ENCODE assay signal across 1 cellular context in the genomic region with DNA sequence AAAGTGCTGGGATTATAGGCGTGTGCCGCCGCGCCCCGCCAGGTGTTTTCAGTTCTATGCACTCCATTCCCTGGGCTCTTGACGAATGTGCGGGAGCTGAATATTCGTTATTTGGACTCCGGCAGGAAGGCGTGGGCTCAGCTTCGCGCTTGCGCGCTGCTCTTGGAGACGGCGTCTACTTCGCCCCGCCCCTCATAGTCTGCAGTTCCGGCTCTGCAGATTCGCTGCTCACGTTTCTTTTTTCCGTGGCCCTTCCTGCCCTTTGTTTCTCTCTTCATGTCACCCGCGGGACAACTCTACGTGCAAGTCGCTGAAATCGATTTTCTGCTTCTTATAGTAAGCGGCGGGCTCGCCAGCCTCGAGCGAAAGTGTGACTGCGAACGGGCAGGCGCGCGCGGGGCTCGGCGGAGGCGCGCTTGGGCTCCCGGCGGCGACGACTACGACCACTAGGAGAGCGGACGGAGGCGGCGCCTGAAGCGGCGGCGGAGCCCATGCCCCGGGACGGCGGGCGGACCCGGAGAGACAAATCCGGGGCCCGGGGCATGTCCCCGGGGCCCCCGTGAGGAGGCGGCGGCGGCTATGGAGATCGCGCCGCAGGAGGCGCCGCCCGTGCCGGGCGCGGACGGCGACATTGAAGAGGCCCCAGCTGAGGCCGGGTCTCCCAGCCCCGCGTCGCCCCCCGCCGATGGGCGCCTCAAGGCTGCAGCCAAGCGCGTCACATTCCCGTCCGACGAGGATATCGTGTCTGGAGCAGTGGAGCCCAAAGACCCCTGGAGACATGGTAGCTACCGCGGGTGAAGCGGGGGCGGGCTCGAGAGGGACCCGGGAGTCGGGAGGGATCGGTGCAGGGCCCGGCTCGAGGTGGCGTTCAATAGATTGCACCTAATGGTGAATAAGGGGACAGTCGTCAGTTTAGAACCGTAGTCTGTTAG.
TF ChIP-seq lines count a peak whose summit lies in the region.

PPP1R37 (plus strand) TSS at position 433 of the 932 bp plus-strand sequence; CDS start at position 580, 147 bp downstream.

TF ChIP-seq in K562, 482 proteins besides CTCF, POLR2A, EP300 and RAD21 (continued from another document and continues in another):
- no peak for TF ChIP-seq ZNF518B (CRISPR knock-in tag; IDR thresholded peaks at IDR 0.05)
- TF ChIP-seq PURB (CRISPR knock-in tag; IDR thresholded peaks at IDR 0.05; ENCODE audit: low read depth), result no peak
- TF ChIP-seq PHTF2 (CRISPR knock-in tag; IDR thresholded peaks at IDR 0.05), result no peak
- no peak for TF ChIP-seq BRF1 (IDR thresholded peaks at IDR 0.05; ENCODE audit: borderline replicate concordance, extremely low read depth, insufficient read length)
- TF ChIP-seq FOXA1 (IDR thresholded peaks at IDR 0.05; ENCODE audit: borderline replicate concordance), result no peak
- TF ChIP-seq SAFB (IDR thresholded peaks at IDR 0.05; ENCODE audit: borderline replicate concordance, low read depth, low read length), result no peak
- peak; percentile 87 for TF ChIP-seq ZBTB7A (IDR thresholded peaks at IDR 0.05; ENCODE audit: borderline replicate concordance, control insufficient read depth, low read depth, low read length)
- no peak for TF ChIP-seq TAL1 (IDR thresholded peaks at IDR 0.05)
- no peak for TF ChIP-seq ATF2 (CRISPR knock-in tag; IDR thresholded peaks at IDR 0.05)
- no peak for TF ChIP-seq HMG20A (CRISPR knock-in tag; conservative IDR thresholded peaks at IDR 0.05)
- TF ChIP-seq TOE1 (IDR thresholded peaks at IDR 0.05; ENCODE audit: borderline replicate concordance), result peak; percentile 91; the same call in 1 of the 2 replicates
- TF ChIP-seq TOE1 (CRISPR knock-in tag; IDR thresholded peaks at IDR 0.05; ENCODE audit: borderline replicate concordance, low read depth), result no peak
- TF ChIP-seq KLF10 (CRISPR knock-in tag; IDR thresholded peaks at IDR 0.05), result no peak
- no peak for TF ChIP-seq ZBED1 (IDR thresholded peaks at IDR 0.05)
- peak; percentile 24 for TF ChIP-seq KDM5B (IDR thresholded peaks at IDR 0.05; ENCODE audit: insufficient replicate concordance, low read depth, low read length)
- peak; percentile 94 for TF ChIP-seq CHD1 (IDR thresholded peaks at IDR 0.05; ENCODE audit: low read length)
- no peak for TF ChIP-seq FOXK1 (CRISPR knock-in tag; IDR thresholded peaks at IDR 0.05; ENCODE audit: borderline replicate concordance)
- no peak for TF ChIP-seq BRD9 (IDR thresholded peaks at IDR 0.05; ENCODE audit: low read depth, partially characterized antibody)
- TF ChIP-seq ZNF609 (CRISPR knock-in tag; IDR thresholded peaks at IDR 0.05; ENCODE audit: borderline replicate concordance), result no peak
- TF ChIP-seq ZNF134 (CRISPR knock-in tag; conservative IDR thresholded peaks at IDR 0.05), result 0 out of 2 replicates have a peak, but pooled peaks have one; percentile 26
- TF ChIP-seq SP1 (CRISPR knock-in tag; IDR thresholded peaks at IDR 0.05), result peak; percentile 100
- no peak for TF ChIP-seq RCOR1 (IDR thresholded peaks at IDR 0.05; ENCODE audit: borderline replicate concordance in 1 of 2, low read depth in 2 of 2, low read length in 2 of 2)
- peak; percentile 81 for TF ChIP-seq CREM (IDR thresholded peaks at IDR 0.05; ENCODE audit: low read depth)
- TF ChIP-seq ZFP36 (IDR thresholded peaks at IDR 0.05; ENCODE audit: low read depth, low read length, partially characterized antibody), result no peak
- TF ChIP-seq SETDB1 (IDR thresholded peaks at IDR 0.05; ENCODE audit: low read length), result no peak
- TF ChIP-seq, protein P1, sequence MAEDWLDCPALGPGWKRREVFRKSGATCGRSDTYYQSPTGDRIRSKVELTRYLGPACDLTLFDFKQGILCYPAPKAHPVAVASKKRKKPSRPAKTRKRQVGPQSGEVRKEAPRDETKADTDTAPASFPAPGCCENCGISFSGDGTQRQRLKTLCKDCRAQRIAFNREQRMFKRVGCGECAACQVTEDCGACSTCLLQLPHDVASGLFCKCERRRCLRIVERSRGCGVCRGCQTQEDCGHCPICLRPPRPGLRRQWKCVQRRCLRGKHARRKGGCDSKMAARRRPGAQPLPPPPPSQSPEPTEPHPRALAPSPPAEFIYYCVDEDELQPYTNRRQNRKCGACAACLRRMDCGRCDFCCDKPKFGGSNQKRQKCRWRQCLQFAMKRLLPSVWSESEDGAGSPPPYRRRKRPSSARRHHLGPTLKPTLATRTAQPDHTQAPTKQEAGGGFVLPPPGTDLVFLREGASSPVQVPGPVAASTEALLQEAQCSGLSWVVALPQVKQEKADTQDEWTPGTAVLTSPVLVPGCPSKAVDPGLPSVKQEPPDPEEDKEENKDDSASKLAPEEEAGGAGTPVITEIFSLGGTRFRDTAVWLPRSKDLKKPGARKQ (CRISPR knock-in tag; IDR thresholded peaks at IDR 0.05), result no peak
- TF ChIP-seq CBX3 (IDR thresholded peaks at IDR 0.05; ENCODE audit: borderline replicate concordance in 1 of 2, low read length in 2 of 2), result peak in 1 of 2 experiments; percentile 61; a peak in 1 of 3 replicates
- TF ChIP-seq KLF13 (tag; IDR thresholded peaks at IDR 0.05; ENCODE audit: borderline replicate concordance, low read depth), result peak; percentile 89
- TF ChIP-seq PHF20 (IDR thresholded peaks at IDR 0.05; ENCODE audit: partially characterized antibody), result peak; percentile 76
- TF ChIP-seq ZNF347 (CRISPR knock-in tag; IDR thresholded peaks at IDR 0.05; ENCODE audit: low read depth), result no peak
- TF ChIP-seq NFE2 (IDR thresholded peaks at IDR 0.05; ENCODE audit: low read depth), result no peak
- no peak for TF ChIP-seq ZNF707 (CRISPR knock-in tag; conservative IDR thresholded peaks at IDR 0.05)
- no peak for TF ChIP-seq ZNF232 (CRISPR knock-in tag; IDR thresholded peaks at IDR 0.05)
- TF ChIP-seq POLR2G (IDR thresholded peaks at IDR 0.05; ENCODE audit: low read depth, low read length), result peak; percentile 90
- TF ChIP-seq ZNF224 (CRISPR knock-in tag; IDR thresholded peaks at IDR 0.05), result no peak
- peak in 1 of 2 experiments; percentile 69; a peak in 2 of 4 replicates for TF ChIP-seq TRIM24 (IDR thresholded peaks at IDR 0.05)
- TF ChIP-seq CHD2 (IDR thresholded peaks at IDR 0.05; ENCODE audit: low read depth, low read length), result no peak; the same call in 1 of the 2 replicates
- TF ChIP-seq TBL1XR1 (IDR thresholded peaks at IDR 0.05; ENCODE audit: low read length in 2 of 2), result no peak
- no peak for TF ChIP-seq NFE2L1 (tag; IDR thresholded peaks at IDR 0.05; ENCODE audit: borderline replicate concordance, low read depth)
- no peak for TF ChIP-seq ZKSCAN1 (IDR thresholded peaks at IDR 0.05; ENCODE audit: low read depth, low read length)
- no peak for TF ChIP-seq CC2D1A (IDR thresholded peaks at IDR 0.05)
- TF ChIP-seq, protein P2, sequence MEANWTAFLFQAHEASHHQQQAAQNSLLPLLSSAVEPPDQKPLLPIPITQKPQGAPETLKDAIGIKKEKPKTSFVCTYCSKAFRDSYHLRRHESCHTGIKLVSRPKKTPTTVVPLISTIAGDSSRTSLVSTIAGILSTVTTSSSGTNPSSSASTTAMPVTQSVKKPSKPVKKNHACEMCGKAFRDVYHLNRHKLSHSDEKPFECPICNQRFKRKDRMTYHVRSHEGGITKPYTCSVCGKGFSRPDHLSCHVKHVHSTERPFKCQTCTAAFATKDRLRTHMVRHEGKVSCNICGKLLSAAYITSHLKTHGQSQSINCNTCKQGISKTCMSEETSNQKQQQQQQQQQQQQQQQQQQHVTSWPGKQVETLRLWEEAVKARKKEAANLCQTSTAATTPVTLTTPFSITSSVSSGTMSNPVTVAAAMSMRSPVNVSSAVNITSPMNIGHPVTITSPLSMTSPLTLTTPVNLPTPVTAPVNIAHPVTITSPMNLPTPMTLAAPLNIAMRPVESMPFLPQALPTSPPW (CRISPR knock-in tag; IDR thresholded peaks at IDR 0.05), result peak; percentile 77
- no peak for TF ChIP-seq ZNF354B (CRISPR knock-in tag; IDR thresholded peaks at IDR 0.05)
- TF ChIP-seq, protein P3, sequence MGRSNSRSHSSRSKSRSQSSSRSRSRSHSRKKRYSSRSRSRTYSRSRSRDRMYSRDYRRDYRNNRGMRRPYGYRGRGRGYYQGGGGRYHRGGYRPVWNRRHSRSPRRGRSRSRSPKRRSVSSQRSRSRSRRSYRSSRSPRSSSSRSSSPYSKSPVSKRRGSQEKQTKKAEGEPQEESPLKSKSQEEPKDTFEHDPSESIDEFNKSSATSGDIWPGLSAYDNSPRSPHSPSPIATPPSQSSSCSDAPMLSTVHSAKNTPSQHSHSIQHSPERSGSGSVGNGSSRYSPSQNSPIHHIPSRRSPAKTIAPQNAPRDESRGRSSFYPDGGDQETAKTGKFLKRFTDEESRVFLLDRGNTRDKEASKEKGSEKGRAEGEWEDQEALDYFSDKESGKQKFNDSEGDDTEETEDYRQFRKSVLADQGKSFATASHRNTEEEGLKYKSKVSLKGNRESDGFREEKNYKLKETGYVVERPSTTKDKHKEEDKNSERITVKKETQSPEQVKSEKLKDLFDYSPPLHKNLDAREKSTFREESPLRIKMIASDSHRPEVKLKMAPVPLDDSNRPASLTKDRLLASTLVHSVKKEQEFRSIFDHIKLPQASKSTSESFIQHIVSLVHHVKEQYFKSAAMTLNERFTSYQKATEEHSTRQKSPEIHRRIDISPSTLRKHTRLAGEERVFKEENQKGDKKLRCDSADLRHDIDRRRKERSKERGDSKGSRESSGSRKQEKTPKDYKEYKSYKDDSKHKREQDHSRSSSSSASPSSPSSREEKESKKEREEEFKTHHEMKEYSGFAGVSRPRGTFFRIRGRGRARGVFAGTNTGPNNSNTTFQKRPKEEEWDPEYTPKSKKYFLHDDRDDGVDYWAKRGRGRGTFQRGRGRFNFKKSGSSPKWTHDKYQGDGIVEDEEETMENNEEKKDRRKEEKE (IDR thresholded peaks at IDR 0.05; ENCODE audit: borderline replicate concordance in 1 of 2, control insufficient read depth in 1 of 2, low read depth in 2 of 2, low read length in 1 of 2), result no peak
